In genomic region chr16:84144859-84145639, GRCh38 we compare ENCODE assay signal across 9 cellular contexts. TPM values are rescaled to one million over a fixed set of nuclear protein-coding genes. Genes with fewer than 3 reads are reported as not detected.
DNase-seq lines count a peak whose midpoint lies in the region; ATAC-seq, FAIRE-seq and TF ChIP-seq lines count a peak whose summit lies in the region.
"Had no signal": no experiment of that assay in that cellular context is flagged by ENCODE, and none has a peak within 500 bp of the region (broad histone marks: within the 10 kb centered on the region; RNA-seq: fewer than 3 reads in every experiment).

Gene DNAAF1, plus strand, starts transcription at chr16:84145308. Its CDS starts 133 bp downstream, at chr16:84145441.
Gene HSDL1, minus strand, starts transcription at chr16:84145177. Its CDS starts 13,856 bp downstream, at chr16:84131321.

- H3K4me1 ChIP-seq in CD8-positive, alpha-beta memory T cell (ENCODE audit: insufficient read depth, low read length) = peaks cover 15% of the 10 kb centered on the region
- H3K4me1 ChIP-seq in endothelial cell of umbilical vein (ENCODE audit: control insufficient read depth, extremely low read depth, insufficient read depth, low read length) = peaks cover 5% of the 10 kb centered on the region

- H3K4me2 ChIP-seq in endothelial cell of umbilical vein (ENCODE audit: insufficient read depth, low read length) = peak within 1 kb of the TSS; percentile 80

- peak; percentile 89 for ATAC-seq in GM19397 (IDR thresholded peaks at IDR 0.05; ENCODE audit: unreplicated experiment)
- ATAC-seq in HG03558 (IDR thresholded peaks at IDR 0.05; ENCODE audit: extremely low read depth, unreplicated experiment) = peak; percentile 44

- intact Hi-C loops in endothelial cell of umbilical vein (cut with micrococcal nuclease) = loop anchor here (1.0 to 2.0 kb wide), 3 partner anchors 28 to 40 kb away; partner anchors contain the start of gene MBTPS1

- POLR2A ChIA-PET in CD8-positive, alpha-beta memory T cell (lab: Charles Lee) = interaction anchor here (0.6 to 2.8 kb wide), 2 partner anchors 29 to 316 kb away, joined by 3 to 24 read pairs; partner anchors contain the start of gene MBTPS1
- POLR2A ChIA-PET in endothelial cell of umbilical vein (lab: Charles Lee) = interaction anchor here (1.0 kb wide), 1 partner anchor 28 kb away, joined by 4 read pairs; the partner anchor contains the start of gene MBTPS1

- H3K36me3 Mint-ChIP-seq in CD8-positive, alpha-beta memory T cell = peaks cover 0 to 5% (median 0%) of the 10 kb centered on the region in 3 donors

- BruUV-seq in endothelial cell of umbilical vein (replicated peaks; lab: Mats Ljungman, UMichigan) = no TSS peak

- H3K9me1 ChIP-seq in endothelial cell of umbilical vein (replicated peaks; ENCODE audit: control insufficient read depth, extremely low read depth, insufficient read depth, low read length) = no peaks in the 10 kb centered on the region

- dilution Hi-C loops in endothelial cell of umbilical vein (cut with MboI; ENCODE audit: extremely low pct_ligation_motif_present, low sequenced_read_pairs) = no loop called here

- H3K27ac ChIP-seq in CD8-positive, alpha-beta memory T cell (ENCODE audit: low read depth, low read length) = peak within 1 kb of the TSS; percentile 70
- H3K27ac ChIP-seq in endothelial cell of umbilical vein (ENCODE audit: insufficient read depth, low read depth, low read length) = peak within 1 kb of the TSS; percentile 34

- H3K9me3 ChIP-seq in CD8-positive, alpha-beta memory T cell (ENCODE audit: low read length) = no peaks in the 10 kb centered on the region
- H3K9me3 ChIP-seq in endothelial cell of umbilical vein (replicated peaks; ENCODE audit: control insufficient read depth, insufficient read depth, low read length) = no peaks in the 10 kb centered on the region

- peak within 1 kb of the TSS; percentile 77 for H3K4me3 ChIP-seq in CD8-positive, alpha-beta memory T cell (ENCODE audit: low read length)
- H3K4me3 ChIP-seq in endothelial cell of umbilical vein (replicated peaks in 1 of 3; ENCODE audit: insufficient read depth in 1 of 3, low read depth in 1 of 3, low read length in 3 of 3) = peak within 1 kb of the TSS; percentile 65 to 91 (median 85)

- H3K27me3 Mint-ChIP-seq in CD8-positive, alpha-beta memory T cell = peaks cover 0 to 13% of the 10 kb centered on the region in 2 donors

- no peaks in the 10 kb centered on the region for H3K36me3 ChIP-seq in CD8-positive, alpha-beta memory T cell (ENCODE audit: insufficient read depth, low read length)
- no peaks in the 10 kb centered on the region for H3K36me3 ChIP-seq in endothelial cell of umbilical vein (ENCODE audit: control insufficient read depth in 2 of 2, extremely low read depth in 1 of 2, insufficient read depth in 2 of 2, low read length in 2 of 2)

- CTCF ChIA-PET in CD8-positive, alpha-beta memory T cell (lab: Charles Lee) = interaction anchor here (1.0 to 1.1 kb wide), 2 partner anchors 11 to 28 kb away, joined by 5 to 6 read pairs; partner anchors contain the start of gene MBTPS1
- CTCF ChIA-PET in endothelial cell of umbilical vein (lab: Charles Lee) = interaction anchor here (1.1 to 2.3 kb wide), 4 partner anchors 11 to 60 kb away, joined by 4 to 12 read pairs (median 5); partner anchors contain the start of genes MBTPS1 and TAF1C

- peaks cover 15 to 29% (median 21%) of the 10 kb centered on the region in 3 donors for H3K4me1 Mint-ChIP-seq in CD8-positive, alpha-beta memory T cell

- H4K20me1 ChIP-seq in endothelial cell of umbilical vein (replicated peaks; ENCODE audit: control insufficient read depth, extremely low read depth, insufficient read depth, low read length) = peaks cover 5% of the 10 kb centered on the region

- peak within 1 kb of the TSS; percentile 84 to 97 (median 90) for H3K27ac Mint-ChIP-seq in CD8-positive, alpha-beta memory T cell

- peaks cover 5% of the 10 kb centered on the region for H3K27me3 ChIP-seq in CD8-positive, alpha-beta memory T cell (ENCODE audit: insufficient read depth, low read length, poor library complexity, severe bottlenecking)
- H3K27me3 ChIP-seq in endothelial cell of umbilical vein (ENCODE audit: control insufficient read depth in 2 of 2, insufficient read depth in 2 of 2, low read length in 2 of 2) = peaks cover 0 to 4% of the 10 kb centered on the region in 2 experiments

- no peak for TF ChIP-seq POLR2A in endothelial cell of umbilical vein (IDR thresholded peaks at IDR 0.05; ENCODE audit: low read depth, low read length)

- H3K9ac ChIP-seq in endothelial cell of umbilical vein (replicated peaks; ENCODE audit: extremely low read depth, insufficient read depth, low read length) = peak within 1 kb of the TSS; percentile 63

- DNase-seq in CD8-positive, alpha-beta memory T cell = peak; percentile 91 to 95 (median 95)
- DNase-seq in NOMO-1 (lab: John Stamatoyannopoulos, UW; ENCODE audit: unreplicated experiment in 2 of 2) (peak; percentile 68 to 84), endothelial cell of umbilical vein (ENCODE audit: low read depth, low spot score) (peak; percentile 88), middle frontal gyrus (ENCODE audit: extremely low spot score, low spot score) (peak; percentile 80)
- DNase-seq in activated CD8-positive, alpha-beta memory T cell treated with anti-CD3 and anti-CD28 coated beads, Interleukin-2, amount 50 U/mL, for 1 hour (ENCODE audit: extremely low read depth) = peak; percentile 70
- DNase-seq in stimulated activated CD8-positive, alpha-beta memory T cell treated with anti-CD3 and anti-CD28 coated beads, Interleukin-15, amount 100 ng/mL, for 4 hours (ENCODE audit: low read depth in 2 of 2) = peak; percentile 85 to 88

- no peak for TF ChIP-seq CTCF in endothelial cell of umbilical vein (IDR thresholded peaks at IDR 0.05; ENCODE audit: extremely low read depth in 1 of 2, insufficient read depth in 1 of 2, low read depth in 1 of 2, low read length in 2 of 2)

- H3K79me2 ChIP-seq in endothelial cell of umbilical vein (ENCODE audit: control insufficient read depth, insufficient read depth, low read length) = peaks cover 10% of the 10 kb centered on the region

- peak within 1 kb of the TSS; percentile 90 to 98 (median 95) for H3K4me3 Mint-ChIP-seq in CD8-positive, alpha-beta memory T cell

- H3K9me3 Mint-ChIP-seq in CD8-positive, alpha-beta memory T cell = no peaks in the 10 kb centered on the region

- FAIRE-seq in endothelial cell of umbilical vein (lab: Jason Lieb, UNC) = peak; percentile 86
- FAIRE-seq: islet of Langerhans had no signal

- peak within 1 kb of the TSS; percentile 100 for H2AFZ ChIP-seq in endothelial cell of umbilical vein (ENCODE audit: low read depth, low read length)

TF ChIP-seq in endothelial cell of umbilical vein, 7 proteins besides CTCF, POLR2A, EP300 and RAD21:
- TF ChIP-seq JUN (IDR thresholded peaks at IDR 0.05; ENCODE audit: borderline replicate concordance, insufficient read depth, insufficient read length, low read depth) (no peak), GATA2 (IDR thresholded peaks at IDR 0.05; ENCODE audit: insufficient read depth, insufficient read length, low read depth, low read length) (no peak), EZH2 (IDR thresholded peaks at IDR 0.05; ENCODE audit: borderline replicate concordance, low read depth, low read length, severe bottlenecking) (no peak), MYC (IDR thresholded peaks at IDR 0.05; ENCODE audit: low read depth, low read length) (no peak), FOS (IDR thresholded peaks at IDR 0.05; ENCODE audit: borderline replicate concordance, insufficient read depth, low read length) (no peak), POLR2AphosphoS5 (IDR thresholded peaks at IDR 0.05; ENCODE audit: insufficient read depth, low read depth, low read length) (peak; percentile 79)
- TF ChIP-seq, protein P1, sequence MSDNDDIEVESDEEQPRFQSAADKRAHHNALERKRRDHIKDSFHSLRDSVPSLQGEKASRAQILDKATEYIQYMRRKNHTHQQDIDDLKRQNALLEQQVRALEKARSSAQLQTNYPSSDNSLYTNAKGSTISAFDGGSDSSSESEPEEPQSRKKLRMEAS (IDR thresholded peaks at IDR 0.05; ENCODE audit: insufficient read depth, insufficient read length) = peak; percentile 76

RNA-seq across cellular contexts. Expression of gene DNAAF1, which starts in this region (rescaled TPM):
- under 1 TPM in 1 of 2 experiments, not detected in 1; 0.31 TPM for total RNA-seq in CD8-positive, alpha-beta memory T cell
- 1.5 TPM for polyA plus RNA-seq in CD8-positive, alpha-beta memory T cell
- not detected in 2 replicates for total RNA-seq in endothelial cell of umbilical vein
- polyA plus RNA-seq in endothelial cell of umbilical vein = 0.01 TPM in 1 of 2 replicates, not detected in the other
- polyA plus RNA-seq in endothelial cell of umbilical vein (2011; cell fraction: cytosol; rRNA removed) = 0.08 TPM in 1 of 2 replicates, not detected in the other
- 0.20 and 0.29 TPM in 2 replicates for polyA plus RNA-seq in endothelial cell of umbilical vein (2011; cell fraction: nucleus; rRNA removed)
- polyA plus RNA-seq in endothelial cell of umbilical vein (2012) = 0.40 and 0.87 TPM in 2 replicates
- polyA minus RNA-seq in endothelial cell of umbilical vein = not detected in 2 replicates
- not detected for polyA minus RNA-seq in endothelial cell of umbilical vein (2011; cell fraction: cytosol; rRNA and poly(A)+ RNA removed)
- not detected in 2 replicates for polyA minus RNA-seq in endothelial cell of umbilical vein (2011; cell fraction: nucleus; rRNA and poly(A)+ RNA removed)

RNA-seq across cellular contexts. Expression of gene HSDL1, which starts in this region (rescaled TPM):
- total RNA-seq in CD8-positive, alpha-beta memory T cell = 10 to 100 TPM; 13.5 to 15.2 TPM
- polyA plus RNA-seq in CD8-positive, alpha-beta memory T cell = 7.0 TPM
- total RNA-seq in endothelial cell of umbilical vein = 26.1 and 27.9 TPM in 2 replicates
- polyA plus RNA-seq in endothelial cell of umbilical vein = 15.7 and 19.9 TPM in 2 replicates
- 13.7 and 17.3 TPM in 2 replicates for polyA plus RNA-seq in endothelial cell of umbilical vein (2011; cell fraction: cytosol; rRNA removed)
- 35.9 and 46.6 TPM in 2 replicates for polyA plus RNA-seq in endothelial cell of umbilical vein (2011; cell fraction: nucleus; rRNA removed)
- polyA plus RNA-seq in endothelial cell of umbilical vein (2012) = 27.0 and 29.3 TPM in 2 replicates
- 26.8 and 34.5 TPM in 2 replicates for polyA minus RNA-seq in endothelial cell of umbilical vein
- 9.4 TPM for polyA minus RNA-seq in endothelial cell of umbilical vein (2011; cell fraction: cytosol; rRNA and poly(A)+ RNA removed)
- polyA minus RNA-seq in endothelial cell of umbilical vein (2011; cell fraction: nucleus; rRNA and poly(A)+ RNA removed) = 15.0 and 18.7 TPM in 2 replicates

Comparison
In these comparisons a context has a peak if more than half of its experiments do, and no peak if none do; other contexts are left out.
1. Peak in every context shown above with its lines: DNase-seq, ATAC-seq, H3K4me3 ChIP-seq and H3K27ac ChIP-seq.